16 cellular contexts compared by ENCODE assay signal in the genomic region with DNA sequence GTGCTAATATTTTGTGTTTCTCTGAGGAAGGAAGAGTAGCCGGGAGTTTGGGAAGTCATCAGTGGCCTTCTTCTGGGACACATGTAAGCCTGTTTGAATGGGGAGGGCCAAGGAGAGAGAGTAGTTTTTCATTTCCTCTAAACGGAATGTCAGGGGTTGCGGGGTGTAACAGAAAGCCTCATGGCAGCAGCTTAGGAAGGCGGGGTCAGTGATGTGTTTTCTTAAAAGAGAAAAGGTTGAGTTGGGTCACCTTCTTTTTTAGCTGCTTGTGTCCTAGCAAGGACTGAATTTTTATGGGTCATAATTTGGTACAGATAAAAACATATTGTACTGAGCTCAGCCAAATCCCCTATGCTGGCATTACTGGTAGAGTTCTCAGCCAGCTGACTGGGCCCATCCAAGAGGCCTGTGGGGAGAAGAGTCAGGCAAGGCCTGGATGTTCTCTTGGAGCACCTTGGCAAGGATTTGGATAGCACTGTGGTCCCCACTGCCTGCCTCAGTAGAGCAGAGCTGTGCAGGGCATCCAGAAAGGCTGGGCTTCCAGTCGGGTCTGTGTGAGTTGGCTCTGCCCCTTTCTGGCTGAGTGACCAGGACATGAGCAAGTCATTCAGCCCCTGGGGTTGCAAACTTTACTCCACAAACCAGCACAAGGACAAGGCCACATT. TPM values are rescaled to one million over a fixed set of nuclear protein-coding genes. Genes with fewer than 3 reads are reported as not detected.
A peak's percentile ranks its signal among the peaks of the same experiment; 100 is the strongest.
DNase-seq lines count a peak whose midpoint lies in the region; ATAC-seq and TF ChIP-seq lines count a peak whose summit lies in the region.
"Had no signal": no experiment of that assay in that cellular context is flagged by ENCODE, and none has a peak within 500 bp of the region (broad histone marks: within the 10 kb centered on the region; RNA-seq: fewer than 3 reads in every experiment).

No MANE protein-coding gene starts in this region.

- H3K27me3 Mint-ChIP-seq in GM23338 (ENCODE audit: insufficient read depth, low read depth, poor library complexity) = peaks cover 14% of the 10 kb centered on the region
- H3K27me3 Mint-ChIP-seq in nephron progenitor cell (ENCODE audit: low read depth, poor library complexity) = peaks cover 11% of the 10 kb centered on the region
- H3K27me3 Mint-ChIP-seq: activated naive CD8-positive, alpha-beta T cell had no signal

- WGBS in stomach, 5 donors = 62 to 77% (median 73%) methylated on average over 5 of the region's 5 CpGs

- H3K36me3 Mint-ChIP-seq in GM23338 (ENCODE audit: low read depth) (no peaks in the 10 kb centered on the region), nephron progenitor cell (ENCODE audit: low read depth) (no peaks in the 10 kb centered on the region)
- H3K36me3 Mint-ChIP-seq in activated naive CD4-positive, alpha-beta T cell treated with anti-CD3 and anti-CD28 coated beads, Interleukin-2, amount 50 U/mL, for 72 hours = no peaks in the 10 kb centered on the region
- H3K36me3 Mint-ChIP-seq: activated naive CD8-positive, alpha-beta T cell; WTC11 had no signal

- H3K4me2 ChIP-seq in GM23338 = no peak overlapping the region
- H3K4me2 ChIP-seq: SK-N-SH had no signal

- H3K4me3 Mint-ChIP-seq in GM23338 = no peak overlapping the region
- no peak overlapping the region for H3K4me3 Mint-ChIP-seq in nephron progenitor cell
- H3K4me3 Mint-ChIP-seq: activated naive CD8-positive, alpha-beta T cell; neural crest cell; WTC11 had no signal

- TF ChIP-seq POLR2A in stomach (IDR thresholded peaks at IDR 0.05) = no peak

- intact Hi-C loops in left lung (cut with DNase I) (no loop called here), stomach (cut with DNase I; ENCODE audit: low total_unique reads) (no loop called here)

- H3K9me2 ChIP-seq in GM23338 (ENCODE audit: insufficient read depth) = no peaks in the 10 kb centered on the region; the same call in 1 of the 2 replicates
- H3K9me2 ChIP-seq: SK-N-SH had no signal

- H3K27ac Mint-ChIP-seq in GM23338 (no peak overlapping the region), nephron progenitor cell (no peak overlapping the region)
- no peak overlapping the region for H3K27ac Mint-ChIP-seq in activated naive CD4-positive, alpha-beta T cell treated with anti-CD3 and anti-CD28 coated beads, Interleukin-2, amount 50 U/mL, for 72 hours
- H3K27ac Mint-ChIP-seq: activated naive CD8-positive, alpha-beta T cell; WTC11 had no signal

- H3K4me3 ChIP-seq in GM23338 = no peak overlapping the region
- H3K4me3 ChIP-seq in coronary artery = no peak overlapping the region
- no peak overlapping the region for H3K4me3 ChIP-seq in left lung
- no peak overlapping the region for H3K4me3 ChIP-seq in stomach
- H3K4me3 ChIP-seq: colonic mucosa had no signal

- peak; percentile 36 for TF ChIP-seq EP300 in stomach (IDR thresholded peaks at IDR 0.05)

- H3K4me1 ChIP-seq in GM23338 (ENCODE audit: insufficient read depth) = peaks cover 12% of the 10 kb centered on the region; the same call in 1 of the 2 replicates
- H3K4me1 ChIP-seq in left lung = peaks cover 10 to 19% of the 10 kb centered on the region in 2 donors
- H3K4me1 ChIP-seq in stomach = peaks cover 6 to 38% (median 26%) of the 10 kb centered on the region in 4 donors
- H3K4me1 ChIP-seq: colonic mucosa had no signal

- H3K9me3 Mint-ChIP-seq in GM23338 = no peaks in the 10 kb centered on the region
- H3K9me3 Mint-ChIP-seq in nephron progenitor cell = no peaks in the 10 kb centered on the region
- no peaks in the 10 kb centered on the region for H3K9me3 Mint-ChIP-seq in activated naive CD4-positive, alpha-beta T cell treated with anti-CD3 and anti-CD28 coated beads, Interleukin-2, amount 50 U/mL, for 72 hours
- H3K9me3 Mint-ChIP-seq: neural crest cell, WTC11 had no signal

- no peak for DNase-seq in GM23338 (ENCODE audit: low spot score)
- peak; percentile 85 for DNase-seq in coronary artery (ENCODE audit: low spot score)
- DNase-seq in left lung = no peak
- DNase-seq in stomach = no peak
- DNase-seq in nephron progenitor cell = no peak
- no peak for DNase-seq in NCI-H2029 treated with DMSO at 0.1 percent for 48 hours (lab: John Stamatoyannopoulos, UW)
- DNase-seq in activated naive CD4-positive, alpha-beta T cell treated with anti-CD3 and anti-CD28 coated beads, Interleukin-2, amount 50 U/mL, for 72 hours (ENCODE audit: low spot score in 2 of 2) = no peak
- no peak for DNase-seq in GM10266 (ENCODE audit: extremely low spot score)
- DNase-seq: AML-193, colonic mucosa, foreskin melanocyte, islet precursor cell, SK-N-SH had no signal

- H3K27ac ChIP-seq in GM23338 (ENCODE audit: low read depth) (no peak overlapping the region), coronary artery (peak overlapping the region; percentile 78 to 90), left lung (peak overlapping the region; percentile 23 to 42), stomach (peak overlapping the region in 4 of 5 donors; percentile 24 to 87 (median 67))
- H3K27ac ChIP-seq: colonic mucosa had no signal

- no peaks in the 10 kb centered on the region for H3K79me2 ChIP-seq in GM23338 (replicated peaks; ENCODE audit: insufficient read depth)

- H3F3A ChIP-seq in GM23338 (replicated peaks; ENCODE audit: low read depth) = no peaks in the 10 kb centered on the region

- H3K36me3 ChIP-seq in GM23338 (ENCODE audit: insufficient read depth) = no peaks in the 10 kb centered on the region
- no peaks in the 10 kb centered on the region for H3K36me3 ChIP-seq in left lung
- H3K36me3 ChIP-seq in stomach = no peaks in the 10 kb centered on the region
- H3K36me3 ChIP-seq: colonic mucosa had no signal

- H3K9me3 ChIP-seq in left lung (no peaks in the 10 kb centered on the region), stomach (no peaks in the 10 kb centered on the region)
- H3K9me3 ChIP-seq: colonic mucosa, SK-N-SH had no signal

- no peaks in the 10 kb centered on the region for H4K20me1 ChIP-seq in GM23338 (replicated peaks; ENCODE audit: insufficient read depth)

- TF ChIP-seq CTCF in GM23338 (conservative IDR thresholded peaks at IDR 0.05; ENCODE audit: low read depth in 2 of 2) (no peak), coronary artery (IDR thresholded peaks at IDR 0.05) (no peak), left lung (IDR thresholded peaks at IDR 0.05) (no peak), stomach (IDR thresholded peaks at IDR 0.05) (no peak), nephron progenitor cell (IDR thresholded peaks at IDR 0.05) (no peak), GM10266 (IDR thresholded peaks at IDR 0.05; ENCODE audit: control insufficient read depth, insufficient read depth, low read depth, missing control alignments) (no peak)

- H3K27me3 ChIP-seq in GM23338 (ENCODE audit: insufficient read depth) = no peaks in the 10 kb centered on the region
- no peaks in the 10 kb centered on the region for H3K27me3 ChIP-seq in left lung
- no peaks in the 10 kb centered on the region for H3K27me3 ChIP-seq in stomach
- H3K27me3 ChIP-seq: colonic mucosa had no signal

- H2AFZ ChIP-seq in GM23338 = 0 out of 2 replicates have a peak overlapping the region, but pooled peaks have one; percentile 69

- H3K4me1 Mint-ChIP-seq in GM23338 (peaks cover 21% of the 10 kb centered on the region), nephron progenitor cell (peaks cover 48% of the 10 kb centered on the region)

- no peak for ATAC-seq in GM23338
- ATAC-seq in left lung = no peak
- no peak for ATAC-seq in activated naive CD4-positive, alpha-beta T cell treated with anti-CD3 and anti-CD28 coated beads, Interleukin-2, amount 50 U/mL, for 72 hours
- ATAC-seq: WTC11 had no signal

TF ChIP-seq in GM23338, 12 proteins besides CTCF, POLR2A, EP300 and RAD21 (continues in another document):
- no peak for TF ChIP-seq ZNF331 (CRISPR knock-in tag; IDR thresholded peaks at IDR 0.05; ENCODE audit: low read depth)

RNA-seq across cellular contexts. Expression of a gene that starts 29.4 kb away (rescaled TPM):
- total RNA-seq in GM23338 (2014; rRNA removed; shearing (Covaris generic)) = 42.3 and 45.0 TPM in 2 replicates
- 23.4 and 26.0 TPM in 2 replicates for polyA plus RNA-seq in GM23338 (2016; fragmentation: Nextera tagmentation; extraction: Ambion mirVana)
- 10 to 100 TPM; 42.9 to 59.9 TPM for total RNA-seq in left lung
- total RNA-seq in stomach = 10 to 100 TPM in 4 of 5 donors, 1 to 10 TPM in 1; 4.9 to 92.4 (median 19.3) TPM
- 1 to 10 TPM; 1.8 to 3.4 (median 3.1) TPM for polyA plus RNA-seq in stomach
- total RNA-seq in activated naive CD4-positive, alpha-beta T cell treated with anti-CD3 and anti-CD28 coated beads, Interleukin-2, amount 50 U/mL, for 72 hours = under 1 TPM; 0.27 to 0.88 TPM
